22 cellular contexts compared by ENCODE assay signal in genomic region chr6:109296971-109297372, GRCh38.
DNase-seq lines count a peak whose midpoint lies in the region; ATAC-seq and TF ChIP-seq lines count a peak whose summit lies in the region.
"Had no signal": no experiment of that assay in that cellular context is flagged by ENCODE, and none has a peak within 500 bp of the region (broad histone marks: within the 10 kb centered on the region; RNA-seq: fewer than 3 reads in every experiment).

No MANE protein-coding gene starts in this region.

- H3K9ac ChIP-seq in BLaER1 (peak overlapping the region; percentile 16; the same call in 1 of the 2 replicates), mucosa of rectum (ENCODE audit: low read depth in 1 of 2, low read length in 2 of 2) (peak overlapping the region; percentile 44 to 52)

- H3K4me2 ChIP-seq in BLaER1: peak overlapping the region; percentile 82

- no peak for TF ChIP-seq CTCF in chondrocyte (IDR thresholded peaks at IDR 0.05)

- H3K4me1 ChIP-seq in BLaER1 (peaks cover 100% of the 10 kb centered on the region), mucosa of rectum (ENCODE audit: control insufficient read depth in 2 of 2, insufficient read depth in 2 of 2, low read length in 2 of 2) (peaks cover 36 to 61% of the 10 kb centered on the region in 2 donors)

- no peaks in the 10 kb centered on the region for H3K36me3 ChIP-seq in BLaER1
- H3K36me3 ChIP-seq in mucosa of rectum (ENCODE audit: control insufficient read depth in 2 of 2, insufficient read depth in 2 of 2, low read length in 2 of 2): no peaks in the 10 kb centered on the region
- H3K36me3 ChIP-seq: upper lobe of right lung, WERI-Rb-1 had no signal

- no peak overlapping the region for H3K4me3 Mint-ChIP-seq in chondrocyte (ENCODE audit: unreplicated experiment)
- H3K4me3 Mint-ChIP-seq: activated naive CD4-positive, alpha-beta T cell treated with anti-CD3 and anti-CD28 coated beads, Interleukin-2, amount 10 ng/mL, durations not matched to agents 7 days and 5 days; CD4-positive, alpha-beta memory T cell; IgD-negative memory B cell; stimulated activated naive B cell treated with anti-CD40 and anti-IgM and Interleukin-4, amounts not matched to agents 10 μg/mL and 1 μg/mL and 100 μg/mL, for 72 hours had no signal

- no peaks in the 10 kb centered on the region for H3K27me3 ChIP-seq in BLaER1
- no peaks in the 10 kb centered on the region for H3K27me3 ChIP-seq in mucosa of rectum (ENCODE audit: control insufficient read depth in 2 of 2, insufficient read depth in 2 of 2, low read length in 2 of 2)
- H3K27me3 ChIP-seq: upper lobe of right lung had no signal

- H3K27me3 Mint-ChIP-seq in chondrocyte (ENCODE audit: low read depth): peaks cover 2% of the 10 kb centered on the region

- ATAC-seq in left ventricle myocardium superior (no peak), HG02642 (IDR thresholded peaks at IDR 0.05; ENCODE audit: poor library complexity, unreplicated experiment) (no peak)
- ATAC-seq: stimulated activated naive B cell treated with anti-CD40 and anti-IgM and Interleukin-4, amounts not matched to agents 10 μg/mL and 1 μg/mL and 100 μg/mL, for 72 hours had no signal

- H3K9me3 ChIP-seq in BLaER1 (no peaks in the 10 kb centered on the region), mucosa of rectum (ENCODE audit: control insufficient read depth in 2 of 2, low read length in 2 of 2) (no peaks in the 10 kb centered on the region)
- H3K9me3 ChIP-seq: upper lobe of right lung had no signal

- H3K27ac ChIP-seq in BLaER1: peak overlapping the region; percentile 74
- peak overlapping the region; percentile 89 to 91 for H3K27ac ChIP-seq in mucosa of rectum (ENCODE audit: low read depth in 2 of 2, low read length in 2 of 2)
- H3K27ac ChIP-seq: HL-60, upper lobe of right lung, WERI-Rb-1 had no signal

- DNase-seq in NCI-H146 (lab: John Stamatoyannopoulos, UW): peak; percentile 67
- DNase-seq in SHP77 treated with DMSO at 0.1 percent for 48 hours (lab: John Stamatoyannopoulos, UW): peak; percentile 39
- no peak for DNase-seq in chondrocyte (ENCODE audit: low spot score)
- DNase-seq in left ventricle myocardium superior: no peak
- DNase-seq in activated effector memory CD4-positive, alpha-beta T cell treated with Interleukin-2 at 50 U/mL for 16 hours: no peak
- DNase-seq: activated CD4-positive, alpha-beta T cell treated with anti-CD3 and anti-CD28 coated beads, Interleukin-2, amount 50 U/mL, for 4 hours; activated naive CD4-positive, alpha-beta T cell treated with anti-CD3 and anti-CD28 coated beads, Interleukin-2, amount 10 ng/mL, durations not matched to agents 7 days and 5 days; activated T-cell treated with anti-CD3 and anti-CD28 coated beads for 4 hours; CD4-positive, alpha-beta memory T cell; kidney glomerular epithelial cell; NCI-H1048; NCI-H2171 treated with DMSO at 0.1 percent for 48 hours; NK-92 treated with Interleukin-12 subunit alpha and Interleukin-12 subunit beta, amount 100 ng/mL, for 24 hours; stimulated activated naive B cell treated with anti-CD40 and anti-IgM and Interleukin-4, amounts not matched to agents 10 μg/mL and 1 μg/mL and 100 μg/mL, for 72 hours; T-helper 1 cell; upper lobe of right lung; WERI-Rb-1 had no signal

- H3K4me3 ChIP-seq in BLaER1 (no peak overlapping the region), mucosa of rectum (ENCODE audit: low read length in 2 of 2) (peak overlapping the region; percentile 0 to 23)
- H3K4me3 ChIP-seq: upper lobe of right lung had no signal

- H3K36me3 Mint-ChIP-seq in chondrocyte (ENCODE audit: low read depth): no peaks in the 10 kb centered on the region
- H3K36me3 Mint-ChIP-seq: activated naive CD4-positive, alpha-beta T cell treated with anti-CD3 and anti-CD28 coated beads, Interleukin-2, amount 10 ng/mL, durations not matched to agents 7 days and 5 days; CD4-positive, alpha-beta memory T cell; IgD-negative memory B cell; stimulated activated naive B cell treated with anti-CD40 and anti-IgM and Interleukin-4, amounts not matched to agents 10 μg/mL and 1 μg/mL and 100 μg/mL, for 72 hours had no signal

- peaks cover 3% of the 10 kb centered on the region for H3K4me1 Mint-ChIP-seq in chondrocyte (ENCODE audit: low read depth)
- H3K4me1 Mint-ChIP-seq: activated naive CD4-positive, alpha-beta T cell treated with anti-CD3 and anti-CD28 coated beads, Interleukin-2, amount 10 ng/mL, durations not matched to agents 7 days and 5 days had no signal

- no peak overlapping the region for H3K27ac Mint-ChIP-seq in chondrocyte (ENCODE audit: unreplicated experiment)
- H3K27ac Mint-ChIP-seq: activated naive CD4-positive, alpha-beta T cell treated with anti-CD3 and anti-CD28 coated beads, Interleukin-2, amount 10 ng/mL, durations not matched to agents 7 days and 5 days; CD4-positive, alpha-beta memory T cell; IgD-negative memory B cell; stimulated activated naive B cell treated with anti-CD40 and anti-IgM and Interleukin-4, amounts not matched to agents 10 μg/mL and 1 μg/mL and 100 μg/mL, for 72 hours had no signal

- intact Hi-C loops in left ventricle myocardium superior (cut with micrococcal nuclease): no loop called here

- no peaks in the 10 kb centered on the region for H3K9me3 Mint-ChIP-seq in chondrocyte (ENCODE audit: low read depth)
- H3K9me3 Mint-ChIP-seq: activated naive CD4-positive, alpha-beta T cell treated with anti-CD3 and anti-CD28 coated beads, Interleukin-2, amount 10 ng/mL, durations not matched to agents 7 days and 5 days; CD4-positive, alpha-beta memory T cell; IgD-negative memory B cell; stimulated activated naive B cell treated with anti-CD40 and anti-IgM and Interleukin-4, amounts not matched to agents 10 μg/mL and 1 μg/mL and 100 μg/mL, for 72 hours had no signal

- no peaks in the 10 kb centered on the region for H4K20me1 ChIP-seq in BLaER1

Comparison
In these comparisons a context has a peak if more than half of its experiments do, and no peak if none do; other contexts are left out.
1. DNase-seq: peak in NCI-H146 (single experiment) and SHP77 treated with DMSO at 0.1 percent for 48 hours (single experiment); none in chondrocyte (single experiment), left ventricle myocardium superior (single experiment) and activated effector memory CD4-positive, alpha-beta T cell treated with Interleukin-2 at 50 U/mL for 16 hours (single experiment).